ENCODE assay signal across 8 cellular contexts in genomic region chr6:4210619-4211419, GRCh38.
DNase-seq lines count a peak whose midpoint lies in the region; ATAC-seq and TF ChIP-seq lines count a peak whose summit lies in the region.

No MANE protein-coding gene starts in this region.

- H3K4me1 Mint-ChIP-seq in naive thymus-derived CD8-positive, alpha-beta T cell: peaks cover 3 to 24% (median 9%) of the 10 kb centered on the region in 4 donors

- H3K27me3 Mint-ChIP-seq in naive thymus-derived CD8-positive, alpha-beta T cell: peaks cover 0 to 20% (median 11%) of the 10 kb centered on the region in 5 donors

- TF ChIP-seq POLR2A in erythroblast (IDR thresholded peaks at IDR 0.05; ENCODE audit: low read length): no peak

- peak overlapping the region in 1 of 10 donors; percentile 74 for H3K27ac Mint-ChIP-seq in naive thymus-derived CD8-positive, alpha-beta T cell

- POLR2A ChIA-PET in naive thymus-derived CD8-positive, alpha-beta T cell (lab: Charles Lee): no interaction called here

- TF ChIP-seq CTCF in HFF-Myc (IDR thresholded peaks at IDR 0.05; ENCODE audit: low read depth, low read length, missing control alignments): peak; percentile 72

- H3K36me3 Mint-ChIP-seq in naive thymus-derived CD8-positive, alpha-beta T cell: peaks cover 0 to 10% (median 2%) of the 10 kb centered on the region in 3 donors

- ATAC-seq in naive thymus-derived CD8-positive, alpha-beta T cell: peak; percentile 73

- no peak overlapping the region for H3K4me3 Mint-ChIP-seq in naive thymus-derived CD8-positive, alpha-beta T cell

- H3K4me3 ChIP-seq in HFF-Myc (replicated peaks; ENCODE audit: low read depth, low read length): no peak overlapping the region

- peaks cover 0 to 24% (median 12%) of the 10 kb centered on the region in 9 donors for H3K9me3 Mint-ChIP-seq in naive thymus-derived CD8-positive, alpha-beta T cell

- peak; percentile 29 for DNase-seq in DMS53 treated with DMSO at 0.1 percent for 48 hours (lab: John Stamatoyannopoulos, UW; ENCODE audit: unreplicated experiment)
- DNase-seq in HFF-Myc (ENCODE audit: extremely low read depth, low read depth): peak; percentile 31
- peak; percentile 51 for DNase-seq in NCI-H69 (lab: John Stamatoyannopoulos, UW)
- peak; percentile 12 to 25 for DNase-seq in activated CD8-positive, alpha-beta memory T cell treated with anti-CD3 and anti-CD28 coated beads for 4 hours (ENCODE audit: low read depth in 2 of 2)
- DNase-seq in erythroblast (lab: John Stamatoyannopoulos, UW): peak; percentile 75 to 82
- DNase-seq in naive thymus-derived CD8-positive, alpha-beta T cell: peak; percentile 18 to 71 (median 41)
- DNase-seq in stimulated activated naive CD4-positive, alpha-beta T cell (lab: John Stamatoyannopoulos, UW): peak; percentile 6 to 43 (median 24)
- no peak for DNase-seq in NCI-H2107 treated with DMSO at 0.1 percent for 48 hours (lab: John Stamatoyannopoulos, UW; ENCODE audit: unreplicated experiment)
